Comparison of ENCODE assay signal across 9 cellular contexts in genomic region chr20:47330933-47331708, GRCh38. TPM values are rescaled to one million over a fixed set of nuclear protein-coding genes. Genes with fewer than 3 reads are reported as not detected.
DNase-seq lines count a peak whose midpoint lies in the region; ATAC-seq and TF ChIP-seq lines count a peak whose summit lies in the region.
"Had no signal": no experiment of that assay in that cellular context is flagged by ENCODE, and none has a peak within 500 bp of the region (broad histone marks: within the 10 kb centered on the region; RNA-seq: fewer than 3 reads in every experiment).

No MANE protein-coding gene starts in this region.

- H3K4me3 ChIP-seq in naive thymus-derived CD4-positive, alpha-beta T cell (ENCODE audit: low read length): no peak overlapping the region
- H3K4me3 ChIP-seq in testis: no peak overlapping the region
- H3K4me3 ChIP-seq: pancreas had no signal

- H3K4me1 Mint-ChIP-seq in naive thymus-derived CD4-positive, alpha-beta T cell: peaks cover 39 to 82% (median 73%) of the 10 kb centered on the region in 7 donors
- H3K4me1 Mint-ChIP-seq in activated naive CD4-positive, alpha-beta T cell treated with anti-CD3 and anti-CD28 coated beads, Interleukin-2, amount 10 ng/mL, durations not matched to agents 7 days and 5 days: peaks cover 26% of the 10 kb centered on the region

- intact Hi-C loops in naive thymus-derived CD4-positive, alpha-beta T cell (cut with micrococcal nuclease): no loop called here
- intact Hi-C loops in testis (cut with DNase I; ENCODE audit: low total_unique reads): no loop called here

- 52 to 67% methylated on average over 10 of the region's 10 CpGs for WGBS in testis, 2 donors

- no peak for TF ChIP-seq POLR2A in testis (IDR thresholded peaks at IDR 0.05)

- H3K27ac ChIP-seq in cingulate gyrus (ENCODE audit: low read depth, low read length) (peak overlapping the region; percentile 88), testis (peak overlapping the region in 1 of 2 donors; percentile 75)
- no peak overlapping the region for H3K27ac ChIP-seq in naive thymus-derived CD4-positive, alpha-beta T cell (ENCODE audit: low read depth, low read length)
- H3K27ac ChIP-seq: pancreas had no signal

- DNase-seq in AG20443 (ENCODE audit: low spot score): peak; percentile 81
- peak; percentile 64 for DNase-seq in HuH-7.5 (ENCODE audit: low spot score)
- no peak for DNase-seq in naive thymus-derived CD4-positive, alpha-beta T cell
- DNase-seq in testis: no peak
- no peak for DNase-seq in GM19238 (ENCODE audit: insufficient read length, low spot score)
- DNase-seq in activated naive CD4-positive, alpha-beta T cell treated with anti-CD3 and anti-CD28 coated beads, Interleukin-2, amount 10 ng/mL, durations not matched to agents 7 days and 5 days: no peak
- DNase-seq: pancreas had no signal

- no peaks in the 10 kb centered on the region for H3K27me3 ChIP-seq in naive thymus-derived CD4-positive, alpha-beta T cell (ENCODE audit: control insufficient read depth in 2 of 2, insufficient read depth in 2 of 2, low read length in 2 of 2)
- no peaks in the 10 kb centered on the region for H3K27me3 ChIP-seq in testis
- H3K27me3 ChIP-seq: pancreas had no signal

- peak overlapping the region in 5 of 10 donors; percentile 1 to 35 (median 8) for H3K4me3 Mint-ChIP-seq in naive thymus-derived CD4-positive, alpha-beta T cell
- H3K4me3 Mint-ChIP-seq in activated naive CD4-positive, alpha-beta T cell treated with anti-CD3 and anti-CD28 coated beads, Interleukin-2, amount 10 ng/mL, durations not matched to agents 7 days and 5 days: no peak overlapping the region

- H3K36me3 Mint-ChIP-seq in naive thymus-derived CD4-positive, alpha-beta T cell: peaks cover 5 to 42% (median 37%) of the 10 kb centered on the region in 5 donors
- H3K36me3 Mint-ChIP-seq in activated naive CD4-positive, alpha-beta T cell treated with anti-CD3 and anti-CD28 coated beads, Interleukin-2, amount 10 ng/mL, durations not matched to agents 7 days and 5 days: peaks cover 42% of the 10 kb centered on the region

- H3K27me3 Mint-ChIP-seq in naive thymus-derived CD4-positive, alpha-beta T cell: no peaks in the 10 kb centered on the region
- no peaks in the 10 kb centered on the region for H3K27me3 Mint-ChIP-seq in activated naive CD4-positive, alpha-beta T cell treated with anti-CD3 and anti-CD28 coated beads, Interleukin-2, amount 10 ng/mL, durations not matched to agents 7 days and 5 days

- H3K9me3 ChIP-seq in naive thymus-derived CD4-positive, alpha-beta T cell (ENCODE audit: control insufficient read depth in 2 of 3, low read length in 3 of 3): no peaks in the 10 kb centered on the region
- H3K9me3 ChIP-seq in testis: no peaks in the 10 kb centered on the region
- H3K9me3 ChIP-seq: pancreas had no signal

- H3K4me1 ChIP-seq in naive thymus-derived CD4-positive, alpha-beta T cell (ENCODE audit: control insufficient read depth in 2 of 2, insufficient read depth in 2 of 2, low read length in 2 of 2): peaks cover 0 to 1% of the 10 kb centered on the region in 2 donors
- H3K4me1 ChIP-seq in testis: peaks cover 73% of the 10 kb centered on the region

- H3K9me3 Mint-ChIP-seq in naive thymus-derived CD4-positive, alpha-beta T cell: no peaks in the 10 kb centered on the region
- H3K9me3 Mint-ChIP-seq in activated naive CD4-positive, alpha-beta T cell treated with anti-CD3 and anti-CD28 coated beads, Interleukin-2, amount 10 ng/mL, durations not matched to agents 7 days and 5 days: no peaks in the 10 kb centered on the region

- POLR2A ChIA-PET in naive thymus-derived CD4-positive, alpha-beta T cell (lab: Charles Lee): interaction anchor here (0.7 to 1.8 kb wide), 2 partner anchors 25 to 58 kb away, joined by 3 read pairs; partner anchors contain the start of gene ZMYND8

- H3K36me3 ChIP-seq in naive thymus-derived CD4-positive, alpha-beta T cell (ENCODE audit: control insufficient read depth in 2 of 3, insufficient read depth in 3 of 3, low read length in 3 of 3): peaks cover 0 to 26% (median 13%) of the 10 kb centered on the region in 3 experiments
- H3K36me3 ChIP-seq in testis (ENCODE audit: low read depth, missing control alignments): no peaks in the 10 kb centered on the region
- H3K36me3 ChIP-seq: pancreas had no signal

- CTCF ChIA-PET in naive thymus-derived CD4-positive, alpha-beta T cell (lab: Charles Lee): interaction anchor here (0.9 kb wide), 1 partner anchor 15 kb away, joined by 3 read pairs; no protein-coding TSS in a partner anchor
- CTCF ChIA-PET in activated naive CD4-positive, alpha-beta T cell treated with anti-CD3 and anti-CD28 coated beads, Interleukin-2, amount 10 ng/mL, durations not matched to agents 7 days and 5 days (lab: Charles Lee): no interaction called here

- H3K27ac Mint-ChIP-seq in naive thymus-derived CD4-positive, alpha-beta T cell: peak overlapping the region; percentile 1 to 85 (median 53)
- H3K27ac Mint-ChIP-seq in activated naive CD4-positive, alpha-beta T cell treated with anti-CD3 and anti-CD28 coated beads, Interleukin-2, amount 10 ng/mL, durations not matched to agents 7 days and 5 days: no peak overlapping the region

- ATAC-seq in naive thymus-derived CD4-positive, alpha-beta T cell: no peak
- no peak for ATAC-seq in GM18519 (IDR thresholded peaks at IDR 0.05; ENCODE audit: low FRiP score, unreplicated experiment)

- no peak for TF ChIP-seq CTCF in testis (IDR thresholded peaks at IDR 0.05)

RNA-seq across cellular contexts. Expression of gene ZMYND8, which starts 25.4 kb away (rescaled TPM):
- 10 to 100 TPM; 54.5 to 83.0 (median 68.5) TPM for total RNA-seq in naive thymus-derived CD4-positive, alpha-beta T cell
- polyA plus RNA-seq in naive thymus-derived CD4-positive, alpha-beta T cell: 10 to 100 TPM; 12.7 to 28.7 TPM
- 100 to 1,000 TPM in 1 of 2 donors, 10 to 100 TPM in 1; 87.2 to 102 TPM for total RNA-seq in testis
- polyA plus RNA-seq in testis (ENCODE audit: insufficient read depth, low read depth, low replicate concordance): 30.4 TPM

Comparison
In these comparisons a context has a peak if more than half of its experiments do, and no peak if none do; other contexts are left out.
1. DNase-seq: peak in AG20443 (single experiment) and HuH-7.5 (single experiment); none in naive thymus-derived CD4-positive, alpha-beta T cell (0 of 9), testis (single experiment), GM19238 (single experiment) and activated naive CD4-positive, alpha-beta T cell treated with anti-CD3 and anti-CD28 coated beads, Interleukin-2, amount 10 ng/mL, durations not matched to agents 7 days and 5 days (single experiment).